ENCODE assay signal across 8 cellular contexts in the genomic region with DNA sequence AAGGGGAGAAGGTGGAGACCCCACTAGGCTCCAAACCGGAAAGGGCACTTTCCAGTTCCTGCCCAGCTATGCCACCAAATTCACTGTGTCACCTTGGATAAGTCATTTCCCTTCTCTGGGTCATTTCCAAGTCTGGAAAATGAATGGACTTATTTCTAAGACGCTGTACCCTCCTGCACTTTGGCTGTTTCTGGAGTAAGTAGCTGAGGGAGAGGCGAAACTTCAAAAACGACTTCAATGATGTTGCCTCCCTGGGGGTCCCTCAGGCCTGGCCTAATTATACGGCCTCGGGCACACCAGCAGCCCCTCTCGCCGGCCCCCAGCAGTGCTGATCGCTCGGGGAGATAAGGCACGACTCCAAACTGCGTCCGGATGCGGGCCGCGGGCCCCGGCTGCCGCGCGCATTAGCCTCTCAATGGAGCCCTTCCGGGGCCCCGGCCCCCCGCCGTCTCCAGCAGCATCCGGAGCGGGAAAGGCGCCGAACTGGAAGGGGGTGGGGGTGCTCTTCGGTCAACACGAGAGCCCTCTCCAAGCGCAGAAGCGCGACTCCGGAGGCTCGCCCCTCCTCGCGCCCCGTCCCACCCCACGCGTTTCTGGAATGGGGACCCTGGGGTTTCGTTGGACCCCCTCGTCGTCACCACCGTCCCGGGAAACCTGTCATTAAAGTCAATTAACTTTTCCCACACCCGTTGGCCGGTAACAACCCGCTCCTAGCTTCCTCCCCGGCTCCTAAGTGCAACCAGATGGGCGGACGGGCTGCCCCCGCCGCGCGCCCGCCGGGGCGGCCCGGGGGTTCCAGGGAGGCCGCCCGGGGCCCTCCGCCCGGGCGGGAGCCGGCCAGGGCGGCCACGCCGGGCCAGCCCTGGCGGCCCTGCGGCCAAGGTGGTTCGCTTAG. TPM values are rescaled to one million over a fixed set of nuclear protein-coding genes. Genes with fewer than 3 reads are reported as not detected.
DNase-seq lines count a peak whose midpoint lies in the region; ATAC-seq, FAIRE-seq and TF ChIP-seq lines count a peak whose summit lies in the region.

No MANE protein-coding gene starts in this region.

- H3K9me3 Mint-ChIP-seq in MCF 10A (ENCODE audit: unreplicated experiment) (no peaks in the 10 kb centered on the region), immature natural killer cell (no peaks in the 10 kb centered on the region)

- peaks cover 3 to 38% (median 24%) of the 10 kb centered on the region in 4 donors for H3K4me1 ChIP-seq in Peyer's patch

- peak; percentile 41 for TF ChIP-seq POLR2A in H54 (IDR thresholded peaks at IDR 0.05; ENCODE audit: low read depth, low read length)
- TF ChIP-seq POLR2A in Peyer's patch (IDR thresholded peaks at IDR 0.05): peak in 1 of 2 donors; percentile 34

- no peak for TF ChIP-seq CTCF in Peyer's patch (IDR thresholded peaks at IDR 0.05)
- no peak for TF ChIP-seq CTCF in MCF 10A (IDR thresholded peaks at IDR 0.05; ENCODE audit: unreplicated experiment)

- DNase-seq in AG20443 (ENCODE audit: low spot score) (peak; percentile 42), H54 (ENCODE audit: insufficient read length, low spot score) (peak; percentile 92), Peyer's patch (peak; percentile 28 to 70 (median 65)), MCF 10A (ENCODE audit: unreplicated experiment) (peak; percentile 75), immature natural killer cell (peak in 2 of 3 donors; percentile 24 to 29), GOT3 (lab: John Stamatoyannopoulos, UW) (no peak)
- peak; percentile 28 for DNase-seq in stimulated activated CD4-positive, alpha-beta T cell treated with anti-CD3 and anti-CD28 coated beads, Interleukin-1b, Interleukin-23, amount 100 ng/mL, for 48 hours

- POLR2A ChIA-PET in MCF 10A (lab: Yijun Ruan, JAX): interaction anchor here (0.6 to 10.1 kb wide), 29 partner anchors 8 to 493 kb away, joined by 3 to 193 read pairs (median 4); no protein-coding TSS in a partner anchor

- TSS peak; percentile 63 for BruUV-seq in MCF 10A (replicated peaks; lab: Mats Ljungman, UMichigan)

- H3K36me3 ChIP-seq in Peyer's patch: no peaks in the 10 kb centered on the region

- no peak for FAIRE-seq in H54 (lab: Jason Lieb, UNC)

- peak overlapping the region; percentile 36 to 59 (median 45) for H3K4me3 ChIP-seq in Peyer's patch

- H3K27me3 ChIP-seq in Peyer's patch: no peaks in the 10 kb centered on the region

- H3K27ac ChIP-seq in Peyer's patch: peak overlapping the region; percentile 62 to 95 (median 84)

- CTCF ChIA-PET in MCF 10A (lab: Yijun Ruan, JAX): interaction anchor here (0.5 to 6.0 kb wide), 11 partner anchors 27 to 475 kb away, joined by 3 to 45 read pairs (median 3); no protein-coding TSS in a partner anchor

- H3K27me3 Mint-ChIP-seq in MCF 10A (ENCODE audit: insufficient read depth, unreplicated experiment): no peaks in the 10 kb centered on the region
- peaks cover 32 to 48% (median 47%) of the 10 kb centered on the region in 3 donors for H3K27me3 Mint-ChIP-seq in immature natural killer cell (ENCODE audit: low read depth in 3 of 3)

- ATAC-seq in GM21515 (IDR thresholded peaks at IDR 0.05; ENCODE audit: unreplicated experiment): no peak

- H3K9me3 ChIP-seq in Peyer's patch: no peaks in the 10 kb centered on the region

- peaks cover 34% of the 10 kb centered on the region for H3K36me3 Mint-ChIP-seq in MCF 10A (ENCODE audit: insufficient read depth, unreplicated experiment)
- no peaks in the 10 kb centered on the region for H3K36me3 Mint-ChIP-seq in immature natural killer cell

- intact Hi-C loops in MCF 10A (cut with micrococcal nuclease): no loop called here

- H3K4me3 Mint-ChIP-seq in MCF 10A (ENCODE audit: unreplicated experiment): peak overlapping the region; percentile 97
- H3K4me3 Mint-ChIP-seq in immature natural killer cell: peak overlapping the region; percentile 30 to 56 (median 35)

- H3K27ac Mint-ChIP-seq in MCF 10A (ENCODE audit: low read depth, unreplicated experiment) (peak overlapping the region; percentile 27), immature natural killer cell (no peak overlapping the region)

- H3K4me1 Mint-ChIP-seq in MCF 10A (ENCODE audit: insufficient read depth, unreplicated experiment): peaks cover 26% of the 10 kb centered on the region
- peaks cover 25 to 44% of the 10 kb centered on the region in 2 donors for H3K4me1 Mint-ChIP-seq in immature natural killer cell

RNA-seq across cellular contexts. Expression of gene HES1, which starts 4.8 kb away (rescaled TPM):
- 10 to 100 TPM; 32.2 to 65.6 (median 49.4) TPM for total RNA-seq in Peyer's patch
- 34.6 and 37.8 TPM in 2 replicates for total RNA-seq in MCF 10A (2022)
- not detected for polyA plus RNA-seq in immature natural killer cell
